25 cellular contexts compared by ENCODE assay signal in the genomic region with DNA sequence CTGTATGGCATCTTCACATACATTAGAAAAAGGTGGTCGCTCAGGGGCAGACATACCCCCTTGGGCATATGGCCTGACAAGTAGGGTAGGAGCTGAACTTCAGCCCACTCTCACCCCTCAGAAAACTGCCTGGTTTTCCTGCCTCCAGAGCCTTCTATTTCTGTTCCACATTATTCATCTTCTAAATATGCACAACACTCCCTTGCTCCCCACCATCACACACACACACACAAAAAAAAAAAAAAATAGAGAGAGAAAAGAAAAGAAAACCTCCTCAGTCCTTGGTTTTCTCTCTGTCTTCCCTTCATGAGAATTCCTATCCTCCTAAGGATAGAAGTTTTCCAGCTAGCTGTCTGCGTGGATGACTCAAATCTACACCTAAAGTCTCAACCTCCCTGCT. TPM values are rescaled to one million over a fixed set of nuclear protein-coding genes. Genes with fewer than 3 reads are reported as not detected.
"Had no signal": no experiment of that assay in that cellular context is flagged by ENCODE, and none has a peak within 500 bp of the region (broad histone marks: within the 10 kb centered on the region; RNA-seq: fewer than 3 reads in every experiment).

No MANE protein-coding gene starts in this region.

- H3K36me3 ChIP-seq: colonic mucosa, esophagus muscularis mucosa, gastrocnemius medialis, right atrium auricular region had no signal

- H3K27me3 ChIP-seq: colonic mucosa, esophagus muscularis mucosa, gastrocnemius medialis, right atrium auricular region had no signal

- ATAC-seq: activated CD4-positive, CD25-positive, alpha-beta regulatory T cell treated with anti-CD3 and anti-CD28 coated beads, Interleukin-2, amount 50 U/mL, for 24 hours; activated CD8-positive, alpha-beta memory T cell treated with anti-CD3 and anti-CD28 coated beads, Interleukin-2, amount 10 ng/mL, durations not matched to agents 7 days and 5 days; activated CD8-positive, alpha-beta T cell treated with anti-CD3 and anti-CD28 coated beads for 36 hours; activated naive CD8-positive, alpha-beta T cell treated with anti-CD3 and anti-CD28 coated beads, Interleukin-2, amount 50 U/mL, for 24 hours; gastrocnemius medialis; left ventricle myocardium superior; psoas muscle; T-cell had no signal

- FAIRE-seq: islet of Langerhans had no signal

- H3K27ac ChIP-seq: colonic mucosa, esophagus muscularis mucosa, gastrocnemius medialis, psoas muscle, right atrium auricular region, VCaP had no signal

- DNase-seq: activated CD4-positive, alpha-beta T cell treated with anti-CD3 and anti-CD28 coated beads, Interleukin-2, amount 10 ng/mL, durations not matched to agents 7 days and 5 days; activated CD8-positive, alpha-beta memory T cell treated with anti-CD3 and anti-CD28 coated beads, Interleukin-2, amount 10 ng/mL, durations not matched to agents 7 days and 5 days; activated CD8-positive, alpha-beta T cell treated with anti-CD3 and anti-CD28 coated beads for 36 hours; activated effector memory CD4-positive, alpha-beta T cell treated with anti-CD3 and anti-CD28 coated beads, Interleukin-2, amount 50 U/mL, for 16 hours; activated naive CD4-positive, alpha-beta T cell treated with anti-CD3 and anti-CD28 coated beads, Interleukin-2, amount 10 ng/mL, durations not matched to agents 7 days and 5 days; activated naive CD8-positive, alpha-beta T cell treated with anti-CD3 and anti-CD28 coated beads, Interleukin-2, amount 50 U/mL, for 24 hours; activated T-cell treated with anti-CD3 and anti-CD28 coated beads for 4 hours; colonic mucosa; gastrocnemius medialis; hypothalamus; left ventricle myocardium superior; mammary epithelial cell; natural killer cell; psoas muscle; stimulated activated CD4-positive, alpha-beta T cell treated with anti-CD3 and anti-CD28 coated beads, Interleukin-1b, Interleukin-23, amount 100 ng/mL, for 48 hours; T-cell; trophoblast cell had no signal

- H3K4me3 ChIP-seq: colonic mucosa, esophagus muscularis mucosa, gastrocnemius medialis, psoas muscle, right atrium auricular region had no signal

- H3K9me3 ChIP-seq: colonic mucosa, gastrocnemius medialis, right atrium auricular region had no signal

- H3K4me1 ChIP-seq: colonic mucosa, esophagus muscularis mucosa, gastrocnemius medialis, psoas muscle, right atrium auricular region had no signal

RNA-seq across cellular contexts. Expression of a gene that starts 5.6 kb away (rescaled TPM):
- total RNA-seq: activated CD4-positive, alpha-beta T cell treated with anti-CD3 and anti-CD28 coated beads, Interleukin-2, amount 10 ng/mL, durations not matched to agents 7 days and 5 days; activated CD8-positive, alpha-beta memory T cell treated with anti-CD3 and anti-CD28 coated beads, Interleukin-2, amount 10 ng/mL, durations not matched to agents 7 days and 5 days; activated CD8-positive, alpha-beta T cell treated with anti-CD3 and anti-CD28 coated beads for 36 hours; esophagus muscularis mucosa; gastrocnemius medialis; left ventricle myocardium superior; mesothelial cell of epicardium; natural killer cell; osteocyte; psoas muscle; right atrium auricular region; skeletal muscle tissue; T-cell had no signal
- polyA plus RNA-seq: psoas muscle had no signal
